ENCODE assay signal across 25 cellular contexts in the genomic region with DNA sequence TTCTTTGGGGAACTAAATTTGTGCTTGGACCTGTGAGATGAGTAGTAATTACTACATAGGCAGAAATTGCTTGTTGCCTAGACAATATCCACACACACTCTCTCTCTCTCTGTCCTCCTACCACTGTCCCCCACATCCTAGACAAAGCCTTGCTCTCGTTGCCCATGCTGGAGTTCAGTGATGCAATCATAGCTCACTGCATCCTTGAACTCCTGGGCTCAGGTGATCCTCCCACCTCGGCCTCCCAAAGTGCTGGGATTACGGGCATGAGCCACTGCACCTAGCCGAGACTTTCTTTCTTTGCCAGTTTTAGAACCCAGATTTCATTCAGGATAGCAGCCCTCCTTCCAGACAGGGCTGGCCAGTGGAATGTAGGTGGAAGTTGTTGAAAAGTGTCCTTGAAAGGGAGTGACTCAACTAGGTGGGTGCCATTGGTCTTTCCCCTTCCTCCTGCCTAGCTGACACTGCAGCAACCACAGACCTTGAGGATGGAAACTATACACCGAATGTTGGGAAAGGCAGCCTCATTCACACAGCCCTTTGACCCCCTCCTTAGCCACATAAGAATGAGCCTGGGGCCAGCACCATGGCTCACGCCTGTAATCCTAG. TPM values are rescaled to one million over a fixed set of nuclear protein-coding genes. Genes with fewer than 3 reads are reported as not detected.
DNase-seq lines count a peak whose midpoint lies in the region; ATAC-seq, FAIRE-seq and TF ChIP-seq lines count a peak whose summit lies in the region.
"Had no signal": no experiment of that assay in that cellular context is flagged by ENCODE, and none has a peak within 500 bp of the region (broad histone marks: within the 10 kb centered on the region; RNA-seq: fewer than 3 reads in every experiment).

No MANE protein-coding gene starts in this region.

- H3K27ac ChIP-seq in K562 (ENCODE audit: extremely low read depth, low read depth, low read length) (no peak overlapping the region), right lobe of liver (peak overlapping the region; percentile 49 to 85 (median 67))
- H3K27ac ChIP-seq: A549; BLaER1 treated with 17β-estradiol and CSF1 and Interleukin-3, amounts not matched to agents 10 nM and 100 nM; GM23248 had no signal

- TF ChIP-seq RAD21 in K562 (CRISPR knock-in tag; conservative IDR thresholded peaks at IDR 0.05 in 1 of 2, IDR thresholded peaks at IDR 0.05 in 1 of 2) = no peak

- FAIRE-seq in K562 (lab: Jason Lieb, UNC) = no peak
- FAIRE-seq: A549, D721Med, GM12892, H1 had no signal

- TF ChIP-seq POLR2A in K562 (conservative IDR thresholded peaks at IDR 0.05) = no peak
- no peak for TF ChIP-seq POLR2A in right lobe of liver (IDR thresholded peaks at IDR 0.05)

- intact Hi-C loops in K562 (cut with micrococcal nuclease) = no loop called here
- intact Hi-C loops in right lobe of liver (cut with DNase I) = no loop called here

- POLR2A ChIA-PET in K562 (lab: Yijun Ruan, JAX) = no interaction called here

- no peak overlapping the region for H2AFZ ChIP-seq in K562 (ENCODE audit: low read depth, low read length)
- H2AFZ ChIP-seq: GM23248 had no signal

- H3K79me2 ChIP-seq in K562 (ENCODE audit: control insufficient read depth, insufficient read depth, low read length) = no peaks in the 10 kb centered on the region

- ATAC-seq in K562 (no peak), right lobe of liver (no peak)
- ATAC-seq: A549 had no signal

- no peak for TF ChIP-seq EP300 in K562 (IDR thresholded peaks at IDR 0.05; ENCODE audit: low read length)

- no peak for TF ChIP-seq CTCF in K562 (IDR thresholded peaks at IDR 0.05 in 2 of 3, conservative IDR thresholded peaks at IDR 0.05 in 1 of 3; ENCODE audit: insufficient read depth in 2 of 3, low read depth in 1 of 3, low read length in 3 of 3)
- TF ChIP-seq CTCF in right lobe of liver (IDR thresholded peaks at IDR 0.05) = no peak

- DNase-seq in M059J (ENCODE audit: low read depth) (peak; percentile 11), K562 (ENCODE audit: extremely low read depth in 1 of 4, low spot score in 3 of 4) (no peak), right lobe of liver (no peak), DMS79 (lab: John Stamatoyannopoulos, UW) (no peak)
- DNase-seq in effector CD8-positive, alpha-beta T cell (lab: John Stamatoyannopoulos, UW) = no peak
- DNase-seq: 8988T; ACHN; AML-193; BE2C; CD4-positive, alpha-beta T cell; CD8-positive, alpha-beta memory T cell; DMS 273 treated with DMSO at 0.1 percent for 48 hours; DMS79 treated with DMSO at 0.1 percent for 48 hours; GF-D8; GM23248; H7; HCEC 1CT had no signal

- H3K4me1 ChIP-seq in K562 (replicated peaks in 1 of 2; ENCODE audit: control insufficient read depth in 2 of 2, insufficient read depth in 2 of 2, low read length in 2 of 2) (peaks cover 0 to 2% of the 10 kb centered on the region in 2 experiments; a peak in 1 of 5 replicates), right lobe of liver (peaks cover 0 to 39% (median 15%) of the 10 kb centered on the region in 4 donors)
- H3K4me1 ChIP-seq: A549 had no signal

- H3K9ac ChIP-seq in K562 (ENCODE audit: insufficient read depth in 1 of 2, low read depth in 2 of 2, low read length in 2 of 2) = no peak overlapping the region
- H3K9ac ChIP-seq: BLaER1 treated with 17β-estradiol and CSF1 and Interleukin-3, amounts not matched to agents 10 nM and 100 nM; GM23248 had no signal

- H3K36me3 ChIP-seq in K562 (ENCODE audit: control insufficient read depth, insufficient read depth, low read length) = no peaks in the 10 kb centered on the region
- no peaks in the 10 kb centered on the region for H3K36me3 ChIP-seq in right lobe of liver
- H3K36me3 ChIP-seq: BE2C; BLaER1 treated with 17β-estradiol and CSF1 and Interleukin-3, amounts not matched to agents 10 nM and 100 nM had no signal

- 3% methylated on average over 6 of the region's 6 CpGs for WGBS in K562 (ENCODE audit: insufficient coverage, low coverage, missing lambda C conversion rate)
- WGBS in right lobe of liver (ENCODE audit: insufficient coverage, low coverage, low lambda C conversion rate, missing lambda C conversion rate) = 53% methylated on average over 3 of the region's 6 CpGs

- H3K9me3 ChIP-seq in K562 (replicated peaks; ENCODE audit: control insufficient read depth, insufficient read depth, low read depth, low read length) (no peaks in the 10 kb centered on the region; the same call in 1 of the 2 replicates), right lobe of liver (no peaks in the 10 kb centered on the region)
- H3K9me3 ChIP-seq: A549; BE2C; BLaER1 treated with 17β-estradiol and CSF1 and Interleukin-3, amounts not matched to agents 10 nM and 100 nM had no signal

- no peak overlapping the region for H3K4me2 ChIP-seq in K562 (ENCODE audit: insufficient read depth, low read length)
- H3K4me2 ChIP-seq: A549 had no signal

- H3K27me3 ChIP-seq in K562 (ENCODE audit: control insufficient read depth in 2 of 2, insufficient read depth in 2 of 2, low read length in 2 of 2) (peaks cover 16 to 28% of the 10 kb centered on the region in 2 experiments; a peak in 4 of 5 replicates), right lobe of liver (no peaks in the 10 kb centered on the region)
- H3K27me3 ChIP-seq: BE2C; BLaER1 treated with 17β-estradiol and CSF1 and Interleukin-3, amounts not matched to agents 10 nM and 100 nM had no signal

- no peaks in the 10 kb centered on the region for H4K20me1 ChIP-seq in K562 (replicated peaks; ENCODE audit: control insufficient read depth, insufficient read depth, low read length)
- H4K20me1 ChIP-seq: BLaER1 treated with 17β-estradiol and CSF1 and Interleukin-3, amounts not matched to agents 10 nM and 100 nM had no signal

- no peaks in the 10 kb centered on the region for H3K9me1 ChIP-seq in K562 (ENCODE audit: control insufficient read depth, insufficient read depth, low read length)

- H3K4me3 ChIP-seq in K562 (no peak overlapping the region), right lobe of liver (no peak overlapping the region)
- H3K4me3 ChIP-seq: A549; BLaER1 treated with 17β-estradiol and CSF1 and Interleukin-3, amounts not matched to agents 10 nM and 100 nM; GM23248 had no signal

- in situ Hi-C loops in K562 (cut with MboI) = loop anchor here (10.0 kb wide), 1 partner anchor 245 kb away; no protein-coding TSS in a partner anchor

- CTCF ChIA-PET in K562 (lab: Yijun Ruan, JAX; ENCODE audit: low intra/inter-chr PET ratio) = no interaction called here

- BruUV-seq in K562 (replicated peaks; lab: Mats Ljungman, UMichigan) = no TSS peak

RNA-seq across cellular contexts. Expression of a gene that starts 16.8 kb away (rescaled TPM):
- 279 and 291 TPM in 2 replicates for total RNA-seq in M059J (2014; rRNA removed; shearing (Covaris generic))
- total RNA-seq in K562 (2011; cell fraction: chromatin; rRNA removed; ENCODE audit: low replicate concordance) = 32.7 and 42.6 TPM in 2 replicates
- 24.0 and 28.4 TPM in 2 replicates for total RNA-seq in K562 (2011; cell fraction: nucleolus; rRNA removed)
- 31.4 and 34.3 TPM in 2 replicates for total RNA-seq in K562 (2011; cell fraction: nucleoplasm; rRNA removed)
- total RNA-seq in K562 (2014; rRNA removed) = 100 and 107 TPM in 2 replicates
- 122 and 126 TPM in 2 replicates for total RNA-seq in K562 (2014; rRNA removed; fragmentation: Illumina TruSeq; extraction: Trizol)
- total RNA-seq in K562 (2015; rRNA removed; fragmentation: Illumina TruSeq; extraction: Trizol) = 134 and 143 TPM in 2 replicates
- total RNA-seq in K562 (2021) = 82.3 and 85.6 TPM in 2 replicates
- 75.0 and 97.3 TPM in 2 replicates for polyA plus RNA-seq in K562 (2011; rRNA removed)
- polyA plus RNA-seq in K562 (2011; cell fraction: cytosol; rRNA removed) = 45.3 and 56.8 TPM in 2 replicates
- 25.3 and 29.5 TPM in 2 replicates for polyA plus RNA-seq in K562 (2011; cell fraction: nucleus; rRNA removed)
- 64.4 and 111 TPM in 2 replicates for polyA plus RNA-seq in K562 (2012)
- 115 and 132 TPM in 2 replicates for polyA plus RNA-seq in K562 (2014; fragmentation: Illumina TruSeq; extraction: Trizol)
- 100 to 1,000 TPM in 1 of 2 experiments, 10 to 100 TPM in 1; 97.3 to 170 TPM for polyA plus RNA-seq in K562 (2014; fragmentation: Nextera tagmentation; extraction: Ambion mirVana)
- polyA plus RNA-seq in K562 (2014; rRNA removed) = 93.1 and 94.3 TPM in 2 replicates
- 87.0 and 98.8 TPM in 2 replicates for polyA minus RNA-seq in K562 (2011; rRNA and poly(A)+ RNA removed)
- 33.4 and 54.2 TPM in 2 replicates for polyA minus RNA-seq in K562 (2011; cell fraction: cytosol; rRNA and poly(A)+ RNA removed)
- 24.0 and 33.1 TPM in 2 replicates for polyA minus RNA-seq in K562 (2011; cell fraction: nucleus; rRNA and poly(A)+ RNA removed)
- total RNA-seq in right lobe of liver = 100 to 1,000 TPM in 4 of 6 experiments, 10 to 100 TPM in 2; 70.9 to 138 (median 102) TPM

RNA-seq across cellular contexts. Expression of a gene that starts 45.2 kb away (rescaled TPM):
- not detected in 2 replicates for total RNA-seq in M059J (2014; rRNA removed; shearing (Covaris generic))
- not detected in 2 replicates for total RNA-seq in K562 (2011; cell fraction: chromatin; rRNA removed; ENCODE audit: low replicate concordance)
- not detected in 2 replicates for total RNA-seq in K562 (2011; cell fraction: nucleolus; rRNA removed)
- not detected in 2 replicates for total RNA-seq in K562 (2011; cell fraction: nucleoplasm; rRNA removed)
- not detected in 2 replicates for total RNA-seq in K562 (2014; rRNA removed)
- not detected in 2 replicates for total RNA-seq in K562 (2014; rRNA removed; fragmentation: Illumina TruSeq; extraction: Trizol)
- total RNA-seq in K562 (2015; rRNA removed; fragmentation: Illumina TruSeq; extraction: Trizol) = not detected in 2 replicates
- total RNA-seq in K562 (2021) = not detected in 2 replicates
- polyA plus RNA-seq in K562 (2011; rRNA removed) = not detected in 2 replicates
- polyA plus RNA-seq in K562 (2011; cell fraction: cytosol; rRNA removed) = not detected in 2 replicates
- not detected in 2 replicates for polyA plus RNA-seq in K562 (2011; cell fraction: nucleus; rRNA removed)
- not detected in 2 replicates for polyA plus RNA-seq in K562 (2012)
- polyA plus RNA-seq in K562 (2014; fragmentation: Illumina TruSeq; extraction: Trizol) = not detected in 2 replicates
- polyA plus RNA-seq in K562 (2014; fragmentation: Nextera tagmentation; extraction: Ambion mirVana) = not detected
- polyA plus RNA-seq in K562 (2014; rRNA removed) = not detected in 2 replicates
- not detected in 2 replicates for polyA minus RNA-seq in K562 (2011; rRNA and poly(A)+ RNA removed)
- not detected in 2 replicates for polyA minus RNA-seq in K562 (2011; cell fraction: cytosol; rRNA and poly(A)+ RNA removed)
- polyA minus RNA-seq in K562 (2011; cell fraction: nucleus; rRNA and poly(A)+ RNA removed) = not detected in 2 replicates
- total RNA-seq in right lobe of liver = not detected
- total RNA-seq: CD4-positive, alpha-beta T cell; CD8-positive, alpha-beta memory T cell; Daoy; G401; GM23248; H1; H7 had no signal
- polyA plus RNA-seq: A549; CD14-positive monocyte; CD8-positive, alpha-beta memory T cell; GM23248; H1 had no signal

RNA-seq across cellular contexts. Expression of a gene that starts 48.3 kb away (rescaled TPM):
- total RNA-seq in M059J (2014; rRNA removed; shearing (Covaris generic)) = 2.8 and 8.3 TPM in 2 replicates
- total RNA-seq in K562 (2011; cell fraction: chromatin; rRNA removed; ENCODE audit: low replicate concordance) = 20.5 and 30.3 TPM in 2 replicates
- 17.8 and 19.8 TPM in 2 replicates for total RNA-seq in K562 (2011; cell fraction: nucleolus; rRNA removed)
- 24.1 and 36.3 TPM in 2 replicates for total RNA-seq in K562 (2011; cell fraction: nucleoplasm; rRNA removed)
- 9.4 and 14.4 TPM in 2 replicates for total RNA-seq in K562 (2014; rRNA removed)
- 16.6 and 17.3 TPM in 2 replicates for total RNA-seq in K562 (2014; rRNA removed; fragmentation: Illumina TruSeq; extraction: Trizol)
- 16.6 and 17.2 TPM in 2 replicates for total RNA-seq in K562 (2015; rRNA removed; fragmentation: Illumina TruSeq; extraction: Trizol)
- total RNA-seq in K562 (2021) = 28.6 and 29.7 TPM in 2 replicates
- polyA plus RNA-seq in K562 (2011; rRNA removed) = 27.1 and 28.9 TPM in 2 replicates
- 28.6 and 28.7 TPM in 2 replicates for polyA plus RNA-seq in K562 (2011; cell fraction: cytosol; rRNA removed)
- polyA plus RNA-seq in K562 (2011; cell fraction: nucleus; rRNA removed) = 14.7 and 16.9 TPM in 2 replicates
- polyA plus RNA-seq in K562 (2012) = 24.7 and 27.3 TPM in 2 replicates
- 26.6 and 27.7 TPM in 2 replicates for polyA plus RNA-seq in K562 (2014; fragmentation: Illumina TruSeq; extraction: Trizol)
- 1 to 10 TPM; 5.7 to 6.4 TPM for polyA plus RNA-seq in K562 (2014; fragmentation: Nextera tagmentation; extraction: Ambion mirVana)
- 26.9 and 39.7 TPM in 2 replicates for polyA plus RNA-seq in K562 (2014; rRNA removed)
- polyA minus RNA-seq in K562 (2011; rRNA and poly(A)+ RNA removed) = 27.8 and 36.5 TPM in 2 replicates
- polyA minus RNA-seq in K562 (2011; cell fraction: cytosol; rRNA and poly(A)+ RNA removed) = 11.0 and 13.0 TPM in 2 replicates
- polyA minus RNA-seq in K562 (2011; cell fraction: nucleus; rRNA and poly(A)+ RNA removed) = 10.4 and 13.9 TPM in 2 replicates
- 100 to 1,000 TPM in 2 of 6 experiments, 10 to 100 TPM in 4; 43.4 to 154 (median 81.5) TPM for total RNA-seq in right lobe of liver

RNA-seq across cellular contexts. Expression of a gene that starts 54.3 kb away (rescaled TPM):
- total RNA-seq in M059J (2014; rRNA removed; shearing (Covaris generic)) = 4.9 and 11.1 TPM in 2 replicates
- 38.5 and 51.6 TPM in 2 replicates for total RNA-seq in K562 (2011; cell fraction: chromatin; rRNA removed; ENCODE audit: low replicate concordance)
- total RNA-seq in K562 (2011; cell fraction: nucleolus; rRNA removed) = 29.0 and 36.8 TPM in 2 replicates
- total RNA-seq in K562 (2011; cell fraction: nucleoplasm; rRNA removed) = 51.3 and 93.1 TPM in 2 replicates
- total RNA-seq in K562 (2014; rRNA removed) (13.5 and 15.5 TPM in 2 replicates), K562 (2014; rRNA removed; fragmentation: Illumina TruSeq; extraction: Trizol) (34.6 and 41.9 TPM in 2 replicates), K562 (2015; rRNA removed; fragmentation: Illumina TruSeq; extraction: Trizol) (68.0 and 77.0 TPM in 2 replicates), K562 (2021) (82.4 and 93.8 TPM in 2 replicates), right lobe of liver (10 to 100 TPM in 4 of 6 experiments, 1 to 10 TPM in 2; 3.8 to 18.6 (median 15.3) TPM)
- polyA plus RNA-seq in K562 (2011; rRNA removed) (42.4 and 50.5 TPM in 2 replicates), K562 (2014; fragmentation: Illumina TruSeq; extraction: Trizol) (23.0 and 28.4 TPM in 2 replicates), K562 (2014; fragmentation: Nextera tagmentation; extraction: Ambion mirVana) (10 to 100 TPM; 76.5 to 79.2 TPM), K562 (2014; rRNA removed) (35.1 and 43.4 TPM in 2 replicates)
- 15.6 and 24.7 TPM in 2 replicates for polyA plus RNA-seq in K562 (2011; cell fraction: cytosol; rRNA removed)
- 36.3 and 45.5 TPM in 2 replicates for polyA plus RNA-seq in K562 (2011; cell fraction: nucleus; rRNA removed)
- 30.2 and 53.6 TPM in 2 replicates for polyA plus RNA-seq in K562 (2012)
- 24.6 and 28.1 TPM in 2 replicates for polyA minus RNA-seq in K562 (2011; rRNA and poly(A)+ RNA removed)
- 41.8 and 43.2 TPM in 2 replicates for polyA minus RNA-seq in K562 (2011; cell fraction: cytosol; rRNA and poly(A)+ RNA removed)
- 25.3 and 29.1 TPM in 2 replicates for polyA minus RNA-seq in K562 (2011; cell fraction: nucleus; rRNA and poly(A)+ RNA removed)
